In the genomic region with DNA sequence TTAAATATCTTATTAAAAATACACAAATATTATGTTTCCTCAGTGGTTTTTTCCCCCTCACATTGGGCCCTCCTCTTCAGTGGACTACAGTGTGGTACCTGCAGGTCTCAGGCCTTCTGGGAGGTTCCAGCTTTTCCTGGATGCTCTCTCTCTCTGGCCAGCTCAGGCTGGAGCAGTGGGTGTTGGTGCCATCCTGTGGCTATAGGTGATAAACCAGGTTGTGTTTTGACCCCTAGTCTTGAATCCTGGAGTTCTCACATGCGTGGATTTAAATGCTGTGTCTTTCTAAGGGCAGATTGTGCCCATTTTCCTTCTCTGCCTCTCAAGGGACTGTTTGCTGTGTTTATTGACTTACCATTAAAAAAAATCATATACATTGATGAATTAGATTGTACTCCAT, we compare ENCODE assay signal across 12 cellular contexts. TPM values are rescaled to one million over a fixed set of nuclear protein-coding genes. Genes with fewer than 3 reads are reported as not detected.
DNase-seq lines count a peak whose midpoint lies in the region; ATAC-seq and TF ChIP-seq lines count a peak whose summit lies in the region.
"Had no signal": no experiment of that assay in that cellular context is flagged by ENCODE, and none has a peak within 500 bp of the region (broad histone marks: within the 10 kb centered on the region; RNA-seq: fewer than 3 reads in every experiment).

No MANE protein-coding gene starts in this region.

- H3K4me3 ChIP-seq in cardiac muscle cell: no peak overlapping the region
- no peak overlapping the region for H3K4me3 ChIP-seq in OCI-LY3 (ENCODE audit: low read length)
- H3K4me3 ChIP-seq: BLaER1 treated with 17β-estradiol and CSF1 and Interleukin-3, amounts not matched to agents 10 nM and 100 nM had no signal

- TF ChIP-seq CTCF in cardiac muscle cell (IDR thresholded peaks at IDR 0.05; ENCODE audit: low read depth, low read length) (peak; percentile 11), OCI-LY3 (IDR thresholded peaks at IDR 0.05; ENCODE audit: low read depth, low read length) (peak; percentile 26; the same call in 1 of the 2 replicates), endothelial cell (IDR thresholded peaks at IDR 0.05; ENCODE audit: unreplicated experiment) (no peak)

- H3K27ac ChIP-seq in cardiac muscle cell (no peak overlapping the region), OCI-LY3 (ENCODE audit: low read length) (no peak overlapping the region)
- H3K27ac ChIP-seq: BLaER1 treated with 17β-estradiol and CSF1 and Interleukin-3, amounts not matched to agents 10 nM and 100 nM had no signal

- H3K36me3 Mint-ChIP-seq in endothelial cell (ENCODE audit: low read depth, unreplicated experiment): peaks cover 50% of the 10 kb centered on the region

- H4K20me1 ChIP-seq in OCI-LY3 (ENCODE audit: insufficient read depth, low read length): no peaks in the 10 kb centered on the region

- H3K9me3 Mint-ChIP-seq in endothelial cell (ENCODE audit: unreplicated experiment): no peaks in the 10 kb centered on the region
- H3K9me3 Mint-ChIP-seq: activated CD8-positive, alpha-beta T cell treated with anti-CD3 and anti-CD28 coated beads for 36 hours had no signal

- H3K4me3 Mint-ChIP-seq in endothelial cell (ENCODE audit: unreplicated experiment): no peak overlapping the region
- H3K4me3 Mint-ChIP-seq: activated CD8-positive, alpha-beta T cell treated with anti-CD3 and anti-CD28 coated beads for 36 hours had no signal

- ATAC-seq in left ventricle myocardium superior (no peak), GM18870 (IDR thresholded peaks at IDR 0.05; ENCODE audit: unreplicated experiment) (no peak)
- ATAC-seq: activated CD8-positive, alpha-beta T cell treated with anti-CD3 and anti-CD28 coated beads for 36 hours had no signal

- H2AFZ ChIP-seq in OCI-LY3 (ENCODE audit: low read depth, low read length): no peak overlapping the region

- H3K4me1 ChIP-seq in cardiac muscle cell (ENCODE audit: low read depth) (no peaks in the 10 kb centered on the region), OCI-LY3 (ENCODE audit: low read length) (no peaks in the 10 kb centered on the region)

- peaks cover under 1% of the 10 kb centered on the region; the same call in 1 of the 2 replicates for H3K79me2 ChIP-seq in OCI-LY3 (ENCODE audit: low read length)

- H3K4me2 ChIP-seq in OCI-LY3 (ENCODE audit: low read length): no peak overlapping the region

- H3K27me3 Mint-ChIP-seq in endothelial cell (ENCODE audit: unreplicated experiment): peaks cover 3% of the 10 kb centered on the region
- H3K27me3 Mint-ChIP-seq: activated CD8-positive, alpha-beta T cell treated with anti-CD3 and anti-CD28 coated beads for 36 hours had no signal

- H3K9me3 ChIP-seq in cardiac muscle cell (ENCODE audit: low read depth) (no peaks in the 10 kb centered on the region), OCI-LY3 (ENCODE audit: insufficient read depth, low read length) (no peaks in the 10 kb centered on the region)
- H3K9me3 ChIP-seq: BLaER1 treated with 17β-estradiol and CSF1 and Interleukin-3, amounts not matched to agents 10 nM and 100 nM had no signal

- intact Hi-C loops in left ventricle myocardium superior (cut with micrococcal nuclease): no loop called here

- DNase-seq in cardiac muscle cell (ENCODE audit: low read depth in 1 of 2, low spot score in 1 of 2): peak in 1 of 2 donors; percentile 11
- DNase-seq in left ventricle myocardium superior: no peak
- peak; percentile 10 for DNase-seq in endothelial cell (ENCODE audit: low spot score)
- no peak for DNase-seq in midbrain (lab: John Stamatoyannopoulos, UW)
- DNase-seq in NCI-H128 (lab: John Stamatoyannopoulos, UW; ENCODE audit: unreplicated experiment): no peak
- no peak for DNase-seq in mesenteric fat pad (ENCODE audit: low spot score)
- DNase-seq: activated CD8-positive, alpha-beta T cell treated with anti-CD3 and anti-CD28 coated beads for 36 hours; NCI-H2107; small intestine had no signal

- no peak overlapping the region for H3K27ac Mint-ChIP-seq in endothelial cell (ENCODE audit: unreplicated experiment)

- H3K4me1 Mint-ChIP-seq in endothelial cell (ENCODE audit: unreplicated experiment): peaks cover 20% of the 10 kb centered on the region

- peaks cover 8% of the 10 kb centered on the region for H3K36me3 ChIP-seq in cardiac muscle cell
- peaks cover 42% of the 10 kb centered on the region for H3K36me3 ChIP-seq in OCI-LY3 (replicated peaks; ENCODE audit: low read depth, low read length)

- no peak overlapping the region for H3K9ac ChIP-seq in OCI-LY3 (ENCODE audit: low read length)
- H3K9ac ChIP-seq: BLaER1 treated with 17β-estradiol and CSF1 and Interleukin-3, amounts not matched to agents 10 nM and 100 nM had no signal

- H3K27me3 ChIP-seq in cardiac muscle cell (no peaks in the 10 kb centered on the region), OCI-LY3 (ENCODE audit: low read depth, low read length) (no peaks in the 10 kb centered on the region)
- H3K27me3 ChIP-seq: BLaER1 treated with 17β-estradiol and CSF1 and Interleukin-3, amounts not matched to agents 10 nM and 100 nM had no signal

RNA-seq across cellular contexts. Expression of a gene that starts 41.2 kb away (rescaled TPM):
- total RNA-seq in cardiac muscle cell (9.6 and 10.2 TPM in 2 replicates), left ventricle myocardium superior (6.1 TPM), endothelial cell (ENCODE audit: unreplicated experiment) (4.9 TPM), mesenteric fat pad (3.0 TPM)
- polyA plus RNA-seq in cardiac muscle cell: 5.8 and 6.8 TPM in 2 replicates
